ENCODE assay signal across 1 cellular context in the genomic region with DNA sequence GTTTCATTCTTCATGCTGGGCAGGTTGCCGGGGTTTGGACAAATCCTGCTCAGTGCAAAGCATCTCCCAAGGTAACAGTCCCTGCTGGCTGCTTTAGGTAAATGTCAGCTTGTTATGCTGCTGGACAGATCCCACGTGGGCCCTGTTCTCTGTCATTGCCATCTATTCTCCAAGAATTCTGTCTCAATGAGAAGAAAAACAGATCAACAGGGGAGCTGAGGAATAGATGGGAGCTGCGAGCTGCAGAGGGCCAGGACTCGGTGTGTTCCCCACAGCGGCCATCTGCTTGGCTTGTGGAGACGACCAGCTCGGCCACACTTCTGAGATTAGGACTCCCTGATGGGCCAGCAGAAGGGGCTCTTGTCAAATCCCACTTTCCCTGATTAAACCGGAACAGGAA.
TF ChIP-seq lines count a peak whose summit lies in the region.

No MANE protein-coding gene starts in this region.

TF ChIP-seq in HepG2, 621 proteins besides CTCF, POLR2A, EP300 and RAD21 (continued from another document):
- TF ChIP-seq, protein P1, sequence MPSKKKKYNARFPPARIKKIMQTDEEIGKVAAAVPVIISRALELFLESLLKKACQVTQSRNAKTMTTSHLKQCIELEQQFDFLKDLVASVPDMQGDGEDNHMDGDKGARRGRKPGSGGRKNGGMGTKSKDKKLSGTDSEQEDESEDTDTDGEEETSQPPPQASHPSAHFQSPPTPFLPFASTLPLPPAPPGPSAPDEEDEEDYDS (CRISPR knock-in tag; IDR thresholded peaks at IDR 0.05): no peak
- peak; percentile 71 for TF ChIP-seq MIER2 (CRISPR knock-in tag; IDR thresholded peaks at IDR 0.05)
- TF ChIP-seq, protein P2, sequence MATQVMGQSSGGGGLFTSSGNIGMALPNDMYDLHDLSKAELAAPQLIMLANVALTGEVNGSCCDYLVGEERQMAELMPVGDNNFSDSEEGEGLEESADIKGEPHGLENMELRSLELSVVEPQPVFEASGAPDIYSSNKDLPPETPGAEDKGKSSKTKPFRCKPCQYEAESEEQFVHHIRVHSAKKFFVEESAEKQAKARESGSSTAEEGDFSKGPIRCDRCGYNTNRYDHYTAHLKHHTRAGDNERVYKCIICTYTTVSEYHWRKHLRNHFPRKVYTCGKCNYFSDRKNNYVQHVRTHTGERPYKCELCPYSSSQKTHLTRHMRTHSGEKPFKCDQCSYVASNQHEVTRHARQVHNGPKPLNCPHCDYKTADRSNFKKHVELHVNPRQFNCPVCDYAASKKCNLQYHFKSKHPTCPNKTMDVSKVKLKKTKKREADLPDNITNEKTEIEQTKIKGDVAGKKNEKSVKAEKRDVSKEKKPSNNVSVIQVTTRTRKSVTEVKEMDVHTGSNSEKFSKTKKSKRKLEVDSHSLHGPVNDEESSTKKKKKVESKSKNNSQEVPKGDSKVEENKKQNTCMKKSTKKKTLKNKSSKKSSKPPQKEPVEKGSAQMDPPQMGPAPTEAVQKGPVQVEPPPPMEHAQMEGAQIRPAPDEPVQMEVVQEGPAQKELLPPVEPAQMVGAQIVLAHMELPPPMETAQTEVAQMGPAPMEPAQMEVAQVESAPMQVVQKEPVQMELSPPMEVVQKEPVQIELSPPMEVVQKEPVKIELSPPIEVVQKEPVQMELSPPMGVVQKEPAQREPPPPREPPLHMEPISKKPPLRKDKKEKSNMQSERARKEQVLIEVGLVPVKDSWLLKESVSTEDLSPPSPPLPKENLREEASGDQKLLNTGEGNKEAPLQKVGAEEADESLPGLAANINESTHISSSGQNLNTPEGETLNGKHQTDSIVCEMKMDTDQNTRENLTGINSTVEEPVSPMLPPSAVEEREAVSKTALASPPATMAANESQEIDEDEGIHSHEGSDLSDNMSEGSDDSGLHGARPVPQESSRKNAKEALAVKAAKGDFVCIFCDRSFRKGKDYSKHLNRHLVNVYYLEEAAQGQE (IDR thresholded peaks at IDR 0.05; ENCODE audit: borderline replicate concordance in 1 of 2, low read depth in 1 of 2, low read length in 2 of 2): peak; percentile 11 to 86
- TF ChIP-seq, protein P3, sequence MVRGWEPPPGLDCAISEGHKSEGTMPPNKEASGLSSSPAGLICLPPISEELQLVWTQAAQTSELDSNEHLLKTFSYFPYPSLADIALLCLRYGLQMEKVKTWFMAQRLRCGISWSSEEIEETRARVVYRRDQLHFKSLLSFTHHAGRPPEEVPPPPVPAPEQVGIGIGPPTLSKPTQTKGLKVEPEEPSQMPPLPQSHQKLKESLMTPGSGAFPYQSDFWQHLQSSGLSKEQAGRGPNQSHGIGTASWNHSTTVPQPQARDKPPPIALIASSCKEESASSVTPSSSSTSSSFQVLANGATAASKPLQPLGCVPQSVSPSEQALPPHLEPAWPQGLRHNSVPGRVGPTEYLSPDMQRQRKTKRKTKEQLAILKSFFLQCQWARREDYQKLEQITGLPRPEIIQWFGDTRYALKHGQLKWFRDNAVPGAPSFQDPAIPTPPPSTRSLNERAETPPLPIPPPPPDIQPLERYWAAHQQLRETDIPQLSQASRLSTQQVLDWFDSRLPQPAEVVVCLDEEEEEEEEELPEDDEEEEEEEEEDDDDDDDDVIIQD (CRISPR knock-in tag; IDR thresholded peaks at IDR 0.05; ENCODE audit: low read depth): no peak
- no peak for TF ChIP-seq ZBTB8A (CRISPR knock-in tag; IDR thresholded peaks at IDR 0.05; ENCODE audit: borderline replicate concordance, low read depth)
TF ChIP-seq in HepG2: peak in this region for 2.
